ENCODE assay signal across 8 cellular contexts in genomic region chr16:4734730-4735575, GRCh38. TPM values are rescaled to one million over a fixed set of nuclear protein-coding genes. Genes with fewer than 3 reads are reported as not detected.
DNase-seq lines count a peak whose midpoint lies in the region; ATAC-seq, FAIRE-seq and TF ChIP-seq lines count a peak whose summit lies in the region.

No MANE protein-coding gene starts in this region.

- DNase-seq in A673 (ENCODE audit: low spot score) (peak; percentile 89), NCI-H2171 (lab: John Stamatoyannopoulos, UW) (peak; percentile 90), kidney (peak; percentile 96)
- peak; percentile 78 to 94 (median 86) for DNase-seq in activated CD4-positive, CD25-positive, alpha-beta regulatory T cell (lab: John Stamatoyannopoulos, UW)
- peak; percentile 88 for DNase-seq in central memory CD4-positive, alpha-beta T cell
- peak; percentile 79 to 92 (median 90) for DNase-seq in stimulated activated CD4-positive, alpha-beta T cell treated with anti-CD3 and anti-CD28 coated beads, Interleukin-12 subunit alpha, Interleukin-12 subunit beta, amount 100 ng/mL, for 48 hours (ENCODE audit: low read depth in 2 of 3, low spot score in 1 of 3)

- intact Hi-C loops in A673 (cut with micrococcal nuclease; ENCODE audit: unreplicated experiment) (no loop called here), kidney (cut with DNase I) (no loop called here)

- H3K4me1 ChIP-seq in A673 (ENCODE audit: insufficient read depth, low read length, poor library complexity, severe bottlenecking) (no peaks in the 10 kb centered on the region), kidney (ENCODE audit: control insufficient read depth in 1 of 2, insufficient read depth in 1 of 2, low read depth in 1 of 2, low read length in 2 of 2) (peaks cover 6 to 7% of the 10 kb centered on the region in 2 donors)

- BruUV-seq in A673 (replicated peaks; lab: Mats Ljungman, UMichigan) = no TSS peak

- no peaks in the 10 kb centered on the region for H3K27me3 ChIP-seq in A673 (replicated peaks; ENCODE audit: insufficient read depth, low read depth, low read length, poor library complexity)

- peak overlapping the region; percentile 96 for H3K4me3 ChIP-seq in A673 (ENCODE audit: low read depth, low read length, poor library complexity, severe bottlenecking)
- H3K4me3 ChIP-seq in kidney (ENCODE audit: low read length in 2 of 2) = peak overlapping the region; percentile 91 to 97

- CTCF ChIA-PET in A673 (lab: Charles Lee) = interaction anchor here (0.6 to 1.0 kb wide), 2 partner anchors 15 to 110 kb away, joined by 4 read pairs; partner anchors contain the start of gene MGRN1

- TF ChIP-seq CTCF in A673 (conservative IDR thresholded peaks at IDR 0.05; ENCODE audit: low read depth, low read length) (no peak), kidney (IDR thresholded peaks at IDR 0.05; ENCODE audit: borderline replicate concordance, extremely low read depth, insufficient read depth) (no peak)

- H3K27ac ChIP-seq in A673 (ENCODE audit: low read depth, low read length, poor library complexity, severe bottlenecking) (peak overlapping the region; percentile 86), kidney (ENCODE audit: low read depth in 2 of 2, low read length in 2 of 2) (peak overlapping the region; percentile 78 to 82)

- no peak for FAIRE-seq in kidney (lab: Jason Lieb, UNC)

- peaks cover under 1% of the 10 kb centered on the region for H3K36me3 ChIP-seq in A673 (ENCODE audit: insufficient read depth, low read length, poor library complexity, severe bottlenecking)
- H3K36me3 ChIP-seq in kidney (ENCODE audit: control insufficient read depth in 1 of 2, insufficient read depth in 2 of 2, low read length in 2 of 2) = no peaks in the 10 kb centered on the region

- peak; percentile 26 for ATAC-seq in GM18519 (IDR thresholded peaks at IDR 0.05; ENCODE audit: low FRiP score, unreplicated experiment)
- ATAC-seq in HG03025 (IDR thresholded peaks at IDR 0.05; ENCODE audit: low FRiP score, unreplicated experiment) = peak; percentile 54

- no peaks in the 10 kb centered on the region for H3K9me3 ChIP-seq in A673 (ENCODE audit: low read depth, low read length, poor library complexity, severe bottlenecking)
- H3K9me3 ChIP-seq in kidney (ENCODE audit: control insufficient read depth in 1 of 2, low read length in 2 of 2) = no peaks in the 10 kb centered on the region

- POLR2A ChIA-PET in A673 (lab: Charles Lee; ENCODE audit: low non-redundant PET) = interaction anchor here (0.5 to 0.7 kb wide), 2 partner anchors 104 to 463 kb away, joined by 3 to 4 read pairs; no protein-coding TSS in a partner anchor

- peak overlapping the region; percentile 59 to 65 for H3K9ac ChIP-seq in kidney (ENCODE audit: low read length in 2 of 2)

RNA-seq across cellular contexts. Expression of gene DNAAF8, which starts 0.6 kb away (rescaled TPM):
- 0.15 and 0.72 TPM in 2 replicates for total RNA-seq in A673 (2021)
- total RNA-seq in kidney = 1.8 TPM
- polyA plus RNA-seq in kidney (ENCODE audit: insufficient read depth, low read depth, low replicate concordance) = 4.0 TPM

RNA-seq across cellular contexts. Expression of gene ANKS3, which starts 0.9 kb away (rescaled TPM):
- total RNA-seq in A673 (2021) (26.9 and 30.3 TPM in 2 replicates), kidney (27.6 TPM)
- polyA plus RNA-seq in kidney (ENCODE audit: insufficient read depth, low read depth, low replicate concordance) = 20.7 TPM

RNA-seq across cellular contexts. Expression of gene ZNF500, which starts 32.0 kb away (rescaled TPM):
- total RNA-seq in A673 (2021) = 16.8 and 19.1 TPM in 2 replicates
- 18.3 TPM for total RNA-seq in kidney
- polyA plus RNA-seq in kidney (ENCODE audit: insufficient read depth, low read depth, low replicate concordance) = 4.9 TPM

RNA-seq across cellular contexts. Expression of gene NUDT16L1, which starts 41.6 kb away (rescaled TPM):
- total RNA-seq in A673 (2021) (29.7 and 33.8 TPM in 2 replicates), kidney (30.6 TPM)
- polyA plus RNA-seq in kidney (ENCODE audit: insufficient read depth, low read depth, low replicate concordance) = 69.4 TPM

RNA-seq across cellular contexts. Expression of gene SEPTIN12, which starts 53.2 kb away (rescaled TPM):
- total RNA-seq in A673 (2021) (not detected in 2 replicates), kidney (not detected)
- polyA plus RNA-seq in kidney (ENCODE audit: insufficient read depth, low read depth, low replicate concordance) = not detected

Comparison
In these comparisons a context has a peak if more than half of its experiments do, and no peak if none do; other contexts are left out.
1. Peak in every context shown above with its lines: DNase-seq, ATAC-seq, H3K4me3 ChIP-seq and H3K27ac ChIP-seq.